ENCODE assay signal across 8 cellular contexts in the genomic region with DNA sequence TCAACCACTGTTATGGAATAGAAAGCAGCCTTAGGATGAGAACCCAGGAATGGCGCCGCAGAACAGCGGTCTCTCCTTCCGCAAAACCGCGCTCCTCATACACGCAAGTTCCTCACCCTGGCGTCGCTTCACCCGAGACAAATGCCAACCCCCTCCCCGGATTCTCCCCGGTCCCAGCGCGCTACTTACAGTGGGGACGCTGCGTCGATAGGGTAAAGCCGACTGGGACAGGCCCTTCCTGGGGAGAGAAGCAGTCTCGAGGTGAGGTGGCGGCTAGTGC. TPM values are rescaled to one million over a fixed set of nuclear protein-coding genes. Genes with fewer than 3 reads are reported as not detected.
DNase-seq lines count a peak whose midpoint lies in the region; ATAC-seq, FAIRE-seq and TF ChIP-seq lines count a peak whose summit lies in the region.

No MANE protein-coding gene starts in this region.

- H3K27ac ChIP-seq in K562 (ENCODE audit: extremely low read depth, low read depth, low read length) (peak overlapping the region; percentile 96), thyroid gland (peak overlapping the region; percentile 64 to 95 (median 85))

- H3K4me1 ChIP-seq in K562 (replicated peaks in 1 of 2; ENCODE audit: control insufficient read depth in 2 of 2, insufficient read depth in 2 of 2, low read length in 2 of 2), result peaks cover 6 to 17% of the 10 kb centered on the region in 2 experiments; a peak in 3 of 5 replicates
- H3K4me1 ChIP-seq in thyroid gland, result peaks cover 19 to 21% of the 10 kb centered on the region in 2 donors

- H4K20me1 ChIP-seq in K562 (replicated peaks; ENCODE audit: control insufficient read depth, insufficient read depth, low read length), result no peaks in the 10 kb centered on the region

- in situ Hi-C loops in K562 (cut with MboI), result no loop called here

- intact Hi-C loops in K562 (cut with micrococcal nuclease), result loop anchor here (10.0 kb wide), 1 partner anchor 252 kb away; no protein-coding TSS in a partner anchor
- intact Hi-C loops in left colon (cut with DNase I, micrococcal nuclease), result no loop called here
- intact Hi-C loops in thyroid gland (cut with DNase I), result loop anchor here (5.0 to 10.0 kb wide), 2 partner anchors 62 to 130 kb away; a partner anchor contains a TSS

- peak overlapping the region; percentile 99 for H3K9ac ChIP-seq in K562 (ENCODE audit: insufficient read depth in 1 of 2, low read depth in 2 of 2, low read length in 2 of 2)

- peak overlapping the region; percentile 93 for H3K4me2 ChIP-seq in K562 (ENCODE audit: insufficient read depth, low read length)

- DNase-seq in AG08396 (ENCODE audit: low spot score) (peak; percentile 23), K562 (ENCODE audit: extremely low read depth in 1 of 4, low spot score in 3 of 4) (no peak), left colon (no peak), thyroid gland (no peak), NCI-H1092 (lab: John Stamatoyannopoulos, UW) (no peak), cerebellar nuclear complex (lab: John Stamatoyannopoulos, UW) (no peak)

- TF ChIP-seq POLR2A in K562 (conservative IDR thresholded peaks at IDR 0.05) (no peak), thyroid gland (IDR thresholded peaks at IDR 0.05) (no peak)

- peak; percentile 12 for ATAC-seq in GM19372 (IDR thresholded peaks at IDR 0.05; ENCODE audit: low read depth, unreplicated experiment)
- ATAC-seq in HG03520 (IDR thresholded peaks at IDR 0.05; ENCODE audit: unreplicated experiment), result peak; percentile 1
- ATAC-seq in K562, result peak; percentile 7
- peak; percentile 31 for ATAC-seq in left colon

- no peak for TF ChIP-seq RAD21 in K562 (CRISPR knock-in tag; conservative IDR thresholded peaks at IDR 0.05 in 1 of 2, IDR thresholded peaks at IDR 0.05 in 1 of 2)

- H3K9me1 ChIP-seq in K562 (ENCODE audit: control insufficient read depth, insufficient read depth, low read length), result no peaks in the 10 kb centered on the region

- no peak for TF ChIP-seq EP300 in K562 (IDR thresholded peaks at IDR 0.05; ENCODE audit: low read length)

- TSS peak; percentile 71 for BruUV-seq in K562 (replicated peaks; lab: Mats Ljungman, UMichigan)

- 0% methylated on average over 15 of the region's 20 CpGs for WGBS in K562 (ENCODE audit: insufficient coverage, low coverage, missing lambda C conversion rate)
- 0% methylated on average over 19 to 20 of the region's 20 CpGs for WGBS in thyroid gland, 2 donors

- no peak for FAIRE-seq in K562 (lab: Jason Lieb, UNC)

- H3K4me3 ChIP-seq in K562 (peak overlapping the region; percentile 83), thyroid gland (replicated peaks in 1 of 3) (peak overlapping the region; percentile 59 to 83 (median 82))

- H3K36me3 ChIP-seq in K562 (ENCODE audit: control insufficient read depth, insufficient read depth, low read length) (peaks cover 39% of the 10 kb centered on the region), thyroid gland (peaks cover 24% of the 10 kb centered on the region in 2 donors)

- TF ChIP-seq CTCF in K562 (IDR thresholded peaks at IDR 0.05 in 2 of 3, conservative IDR thresholded peaks at IDR 0.05 in 1 of 3; ENCODE audit: insufficient read depth in 2 of 3, low read depth in 1 of 3, low read length in 3 of 3) (no peak), thyroid gland (IDR thresholded peaks at IDR 0.05) (no peak)

- H3K9me3 ChIP-seq in K562 (replicated peaks; ENCODE audit: control insufficient read depth, insufficient read depth, low read depth, low read length) (no peaks in the 10 kb centered on the region), thyroid gland (no peaks in the 10 kb centered on the region)

- peak overlapping the region; percentile 70 for H2AFZ ChIP-seq in K562 (ENCODE audit: low read depth, low read length)

- H3K27me3 ChIP-seq in K562 (ENCODE audit: control insufficient read depth in 2 of 2, insufficient read depth in 2 of 2, low read length in 2 of 2) (no peaks in the 10 kb centered on the region), thyroid gland (no peaks in the 10 kb centered on the region)

- POLR2A ChIA-PET in K562 (lab: Yijun Ruan, JAX), result interaction anchor here (0.6 to 3.9 kb wide), 11 partner anchors 10 to 711 kb away, joined by 3 to 29 read pairs (median 5); a partner anchor contains a TSS

- CTCF ChIA-PET in K562 (lab: Yijun Ruan, JAX; ENCODE audit: low intra/inter-chr PET ratio), result no interaction called here

- peaks cover 46% of the 10 kb centered on the region for H3K79me2 ChIP-seq in K562 (ENCODE audit: control insufficient read depth, insufficient read depth, low read length)

TF ChIP-seq in K562, 482 proteins besides CTCF, POLR2A, EP300 and RAD21 (continues in another document):
- TF ChIP-seq, protein P1, sequence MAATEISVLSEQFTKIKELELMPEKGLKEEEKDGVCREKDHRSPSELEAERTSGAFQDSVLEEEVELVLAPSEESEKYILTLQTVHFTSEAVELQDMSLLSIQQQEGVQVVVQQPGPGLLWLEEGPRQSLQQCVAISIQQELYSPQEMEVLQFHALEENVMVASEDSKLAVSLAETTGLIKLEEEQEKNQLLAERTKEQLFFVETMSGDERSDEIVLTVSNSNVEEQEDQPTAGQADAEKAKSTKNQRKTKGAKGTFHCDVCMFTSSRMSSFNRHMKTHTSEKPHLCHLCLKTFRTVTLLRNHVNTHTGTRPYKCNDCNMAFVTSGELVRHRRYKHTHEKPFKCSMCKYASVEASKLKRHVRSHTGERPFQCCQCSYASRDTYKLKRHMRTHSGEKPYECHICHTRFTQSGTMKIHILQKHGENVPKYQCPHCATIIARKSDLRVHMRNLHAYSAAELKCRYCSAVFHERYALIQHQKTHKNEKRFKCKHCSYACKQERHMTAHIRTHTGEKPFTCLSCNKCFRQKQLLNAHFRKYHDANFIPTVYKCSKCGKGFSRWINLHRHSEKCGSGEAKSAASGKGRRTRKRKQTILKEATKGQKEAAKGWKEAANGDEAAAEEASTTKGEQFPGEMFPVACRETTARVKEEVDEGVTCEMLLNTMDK (IDR thresholded peaks at IDR 0.05; ENCODE audit: borderline replicate concordance, insufficient read depth, low read depth, low read length, poor library complexity, severe bottlenecking), result no peak
- TF ChIP-seq BRD9 (IDR thresholded peaks at IDR 0.05; ENCODE audit: low read depth, partially characterized antibody), result peak; percentile 23
- no peak for TF ChIP-seq NFATC3 (IDR thresholded peaks at IDR 0.05)
- TF ChIP-seq, protein P2, sequence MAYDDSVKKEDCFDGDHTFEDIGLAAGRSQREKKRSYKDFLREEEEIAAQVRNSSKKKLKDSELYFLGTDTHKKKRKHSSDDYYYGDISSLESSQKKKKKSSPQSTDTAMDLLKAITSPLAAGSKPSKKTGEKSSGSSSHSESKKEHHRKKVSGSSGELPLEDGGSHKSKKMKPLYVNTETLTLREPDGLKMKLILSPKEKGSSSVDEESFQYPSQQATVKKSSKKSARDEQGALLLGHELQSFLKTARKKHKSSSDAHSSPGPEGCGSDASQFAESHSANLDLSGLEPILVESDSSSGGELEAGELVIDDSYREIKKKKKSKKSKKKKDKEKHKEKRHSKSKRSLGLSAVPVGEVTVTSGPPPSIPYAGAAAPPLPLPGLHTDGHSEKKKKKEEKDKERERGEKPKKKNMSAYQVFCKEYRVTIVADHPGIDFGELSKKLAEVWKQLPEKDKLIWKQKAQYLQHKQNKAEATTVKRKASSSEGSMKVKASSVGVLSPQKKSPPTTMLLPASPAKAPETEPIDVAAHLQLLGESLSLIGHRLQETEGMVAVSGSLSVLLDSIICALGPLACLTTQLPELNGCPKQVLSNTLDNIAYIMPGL (CRISPR knock-in tag; IDR thresholded peaks at IDR 0.05), result 0 out of 2 replicates have a peak, but pooled peaks have one; percentile 53
- TF ChIP-seq NR3C1 (CRISPR knock-in tag; IDR thresholded peaks at IDR 0.05), result 0 out of 2 replicates have a peak, but pooled peaks have one; percentile 31
- TF ChIP-seq ZBTB17 (CRISPR knock-in tag; IDR thresholded peaks at IDR 0.05), result no peak

RNA-seq across cellular contexts. Expression of a gene that starts 0.3 kb away (rescaled TPM):
- 394 and 490 TPM in 2 replicates for total RNA-seq in K562 (2011; cell fraction: chromatin; rRNA removed; ENCODE audit: low replicate concordance)
- total RNA-seq in K562 (2011; cell fraction: nucleolus; rRNA removed), result 539 and 560 TPM in 2 replicates
- total RNA-seq in K562 (2011; cell fraction: nucleoplasm; rRNA removed), result 727 and 1,261 TPM in 2 replicates
- 1,264 and 1,267 TPM in 2 replicates for total RNA-seq in K562 (2014; rRNA removed)
- 1,762 and 1,914 TPM in 2 replicates for total RNA-seq in K562 (2014; rRNA removed; fragmentation: Illumina TruSeq; extraction: Trizol)
- 1,378 and 1,507 TPM in 2 replicates for total RNA-seq in K562 (2015; rRNA removed; fragmentation: Illumina TruSeq; extraction: Trizol)
- 1,425 and 1,570 TPM in 2 replicates for total RNA-seq in K562 (2021)
- 1,768 and 1,913 TPM in 2 replicates for polyA plus RNA-seq in K562 (2011; rRNA removed)
- polyA plus RNA-seq in K562 (2011; cell fraction: cytosol; rRNA removed), result 1,180 and 2,323 TPM in 2 replicates
- polyA plus RNA-seq in K562 (2011; cell fraction: nucleus; rRNA removed), result 611 and 753 TPM in 2 replicates
- 2,196 and 2,596 TPM in 2 replicates for polyA plus RNA-seq in K562 (2012)
- 1,488 and 1,561 TPM in 2 replicates for polyA plus RNA-seq in K562 (2014; fragmentation: Illumina TruSeq; extraction: Trizol)
- polyA plus RNA-seq in K562 (2014; fragmentation: Nextera tagmentation; extraction: Ambion mirVana), result 1,000 to 10,000 TPM; 3,147 to 3,714 TPM
- 1,712 and 1,810 TPM in 2 replicates for polyA plus RNA-seq in K562 (2014; rRNA removed)
- polyA minus RNA-seq in K562 (2011; rRNA and poly(A)+ RNA removed), result 927 and 1,057 TPM in 2 replicates
- polyA minus RNA-seq in K562 (2011; cell fraction: cytosol; rRNA and poly(A)+ RNA removed), result 323 and 363 TPM in 2 replicates
- 250 and 658 TPM in 2 replicates for polyA minus RNA-seq in K562 (2011; cell fraction: nucleus; rRNA and poly(A)+ RNA removed)
- total RNA-seq in left colon, result 100 to 1,000 TPM; 635 to 695 TPM
- total RNA-seq in thyroid gland, result 1,000 to 10,000 TPM in 2 of 4 donors, 100 to 1,000 TPM in 2; 543 to 1,614 (median 1,223) TPM

Comparison
In these comparisons a context has a peak if more than half of its experiments do, and no peak if none do; other contexts are left out.
1. intact Hi-C loops: an anchor here in K562 (10.0 kb wide) and thyroid gland (5.0 to 10.0 kb wide); none called in left colon.